In genomic region chr14:95250126-95250824, GRCh38 we compare ENCODE assay signal across 14 cellular contexts.
DNase-seq lines count a peak whose midpoint lies in the region; ATAC-seq and TF ChIP-seq lines count a peak whose summit lies in the region.
"Had no signal": no experiment of that assay in that cellular context is flagged by ENCODE, and none has a peak within 500 bp of the region (broad histone marks: within the 10 kb centered on the region; RNA-seq: fewer than 3 reads in every experiment).

No MANE protein-coding gene starts in this region.

- no peaks in the 10 kb centered on the region for H3K36me3 Mint-ChIP-seq in chondrocyte (ENCODE audit: low read depth)
- no peaks in the 10 kb centered on the region for H3K36me3 Mint-ChIP-seq in nephron progenitor cell (ENCODE audit: low read depth)
- H3K36me3 Mint-ChIP-seq: naive B cell had no signal

- H3K4me1 Mint-ChIP-seq in chondrocyte (ENCODE audit: low read depth) (peaks cover 27% of the 10 kb centered on the region), nephron progenitor cell (peaks cover 62% of the 10 kb centered on the region)
- H3K4me1 Mint-ChIP-seq: activated naive CD8-positive, alpha-beta T cell treated with anti-CD3 and anti-CD28 coated beads, Interleukin-2, amount 10 ng/mL, durations not matched to agents 7 days and 5 days had no signal

- H3K4me3 Mint-ChIP-seq in chondrocyte (ENCODE audit: unreplicated experiment): no peak overlapping the region
- H3K4me3 Mint-ChIP-seq in nephron progenitor cell: peak overlapping the region; percentile 1
- H3K4me3 Mint-ChIP-seq: activated naive CD8-positive, alpha-beta T cell treated with anti-CD3 and anti-CD28 coated beads, Interleukin-2, amount 10 ng/mL, durations not matched to agents 7 days and 5 days; HFFc6; naive B cell had no signal

- ATAC-seq in HG03045 (IDR thresholded peaks at IDR 0.05; ENCODE audit: unreplicated experiment): no peak
- ATAC-seq: gastrocnemius medialis had no signal

- H3K27me3 Mint-ChIP-seq in chondrocyte (ENCODE audit: low read depth) (no peaks in the 10 kb centered on the region), nephron progenitor cell (ENCODE audit: low read depth, poor library complexity) (peaks cover 7% of the 10 kb centered on the region)
- H3K27me3 Mint-ChIP-seq: naive B cell had no signal

- no peak for TF ChIP-seq CTCF in chondrocyte (IDR thresholded peaks at IDR 0.05)
- no peak for TF ChIP-seq CTCF in nephron progenitor cell (IDR thresholded peaks at IDR 0.05)

- no peak for TF ChIP-seq RAD21 in Ishikawa (IDR thresholded peaks at IDR 0.05; ENCODE audit: low read depth)

- in situ Hi-C loops in Caki2 (cut with HindIII; ENCODE audit: low pct_unique_long_range_greater_than_20kb, low sequenced_read_pairs): no loop called here

- TF ChIP-seq EP300 in Ishikawa (IDR thresholded peaks at IDR 0.05; ENCODE audit: borderline replicate concordance): peak; percentile 67; the same call in 1 of the 2 replicates

- no peak overlapping the region for H3K27ac Mint-ChIP-seq in chondrocyte (ENCODE audit: unreplicated experiment)
- H3K27ac Mint-ChIP-seq in nephron progenitor cell: no peak overlapping the region
- H3K27ac Mint-ChIP-seq: activated naive CD8-positive, alpha-beta T cell treated with anti-CD3 and anti-CD28 coated beads, Interleukin-2, amount 10 ng/mL, durations not matched to agents 7 days and 5 days; HFFc6 had no signal

- DNase-seq in Caki2 (ENCODE audit: low read depth) (peak; percentile 58), chondrocyte (ENCODE audit: low spot score) (peak; percentile 5), nephron progenitor cell (no peak), middle frontal gyrus (ENCODE audit: extremely low spot score, low spot score) (no peak), dedifferentiated amniotic fluid mesenchymal stem cell (ENCODE audit: extremely low spot score) (no peak)
- DNase-seq: activated naive CD8-positive, alpha-beta T cell treated with anti-CD3 and anti-CD28 coated beads, Interleukin-2, amount 10 ng/mL, durations not matched to agents 7 days and 5 days; gastrocnemius medialis; HFFc6; naive B cell; NCI-H1930; PC-9; T1000 had no signal

- H3K9me3 Mint-ChIP-seq in chondrocyte (ENCODE audit: low read depth): no peaks in the 10 kb centered on the region
- peaks cover 4% of the 10 kb centered on the region for H3K9me3 Mint-ChIP-seq in nephron progenitor cell

TF ChIP-seq in Ishikawa, 13 proteins besides CTCF, POLR2A, EP300 and RAD21:
- TF ChIP-seq CREB1 (IDR thresholded peaks at IDR 0.05; ENCODE audit: low read depth): no peak
- TF ChIP-seq TCF12 (IDR thresholded peaks at IDR 0.05; ENCODE audit: low read depth): peak; percentile 66; the same call in 1 of the 2 replicates
- TF ChIP-seq TEAD4 (IDR thresholded peaks at IDR 0.05): peak; percentile 67

Comparison
In these comparisons a context has a peak if more than half of its experiments do, and no peak if none do; other contexts are left out.
1. DNase-seq: peak in Caki2 (single experiment) and chondrocyte (single experiment); none in nephron progenitor cell (single experiment), middle frontal gyrus (single experiment) and dedifferentiated amniotic fluid mesenchymal stem cell (single experiment).